In genomic region chr16:81920498-81920897, GRCh38 we compare ENCODE assay signal across 17 cellular contexts.
DNase-seq lines count a peak whose midpoint lies in the region; ATAC-seq and TF ChIP-seq lines count a peak whose summit lies in the region.
"Had no signal": no experiment of that assay in that cellular context is flagged by ENCODE, and none has a peak within 500 bp of the region (broad histone marks: within the 10 kb centered on the region; RNA-seq: fewer than 3 reads in every experiment).

No MANE protein-coding gene starts in this region.

- no peaks in the 10 kb centered on the region for H3K36me3 ChIP-seq in breast epithelium
- peaks cover 89% of the 10 kb centered on the region for H3K36me3 ChIP-seq in Karpas-422 (ENCODE audit: insufficient read depth, low read length)
- no peaks in the 10 kb centered on the region for H3K36me3 ChIP-seq in mammary epithelial cell (ENCODE audit: insufficient read depth, low read length)

- H3K4me3 Mint-ChIP-seq in MCF 10A (ENCODE audit: unreplicated experiment), result no peak overlapping the region
- H3K4me3 Mint-ChIP-seq in stimulated activated memory B cell treated with anti-CD40 and anti-IgM and Interleukin-4, amounts not matched to agents 10 μg/mL and 1 μg/mL and 100 μg/mL, for 72 hours, result no peak overlapping the region
- H3K4me3 Mint-ChIP-seq: CD8-positive, alpha-beta T cell had no signal

- in situ Hi-C loops in mammary epithelial cell (cut with MboI; ENCODE audit: low sequenced_read_pairs in 2 of 2), result no loop called here

- no peaks in the 10 kb centered on the region for H3K36me3 Mint-ChIP-seq in MCF 10A (ENCODE audit: insufficient read depth, unreplicated experiment)
- H3K36me3 Mint-ChIP-seq in stimulated activated memory B cell treated with anti-CD40 and anti-IgM and Interleukin-4, amounts not matched to agents 10 μg/mL and 1 μg/mL and 100 μg/mL, for 72 hours, result peaks cover 66% of the 10 kb centered on the region
- H3K36me3 Mint-ChIP-seq: CD8-positive, alpha-beta T cell had no signal

- no peak overlapping the region for H3K9ac ChIP-seq in Karpas-422 (ENCODE audit: low read length)
- H3K9ac ChIP-seq in mammary epithelial cell (ENCODE audit: insufficient read depth, low read length), result no peak overlapping the region
- H3K9ac ChIP-seq: BLaER1 treated with 17β-estradiol and CSF1 and Interleukin-3, amounts not matched to agents 10 nM and 100 nM had no signal

- H3K4me2 ChIP-seq in Karpas-422 (ENCODE audit: low read depth, low read length, poor library complexity, severe bottlenecking) (no peak overlapping the region), mammary epithelial cell (ENCODE audit: insufficient read depth, low read depth, low read length) (no peak overlapping the region)
- H3K4me2 ChIP-seq: BLaER1 treated with 17β-estradiol and CSF1 and Interleukin-3, amounts not matched to agents 10 nM and 100 nM had no signal

- no peaks in the 10 kb centered on the region for H3K9me2 ChIP-seq in Karpas-422 (replicated peaks; ENCODE audit: insufficient read depth, low read length)

- H2AFZ ChIP-seq in Karpas-422 (ENCODE audit: low read length), result no peak overlapping the region
- H2AFZ ChIP-seq in mammary epithelial cell (ENCODE audit: low read depth, low read length), result peak overlapping the region; percentile 17

- no peak for DNase-seq in breast epithelium (ENCODE audit: low spot score in 2 of 2)
- no peak for DNase-seq in MCF 10A (ENCODE audit: unreplicated experiment)
- DNase-seq in Karpas-422, result no peak
- DNase-seq in mammary epithelial cell, result no peak
- DNase-seq in NCI-H2171 (lab: John Stamatoyannopoulos, UW), result no peak
- DNase-seq in OCI-M2 (lab: John Stamatoyannopoulos, UW; ENCODE audit: unreplicated experiment), result no peak
- no peak for DNase-seq in activated effector memory CD4-positive, alpha-beta T cell treated with Interleukin-2 at 50 U/mL for 16 hours
- DNase-seq: Calu3; CD8-positive, alpha-beta T cell; DMS79 treated with DMSO at 0.1 percent for 48 hours; GF-D8; GOT3; H7; IMR-90 had no signal

- TF ChIP-seq CTCF in breast epithelium (IDR thresholded peaks at IDR 0.05) (no peak), MCF 10A (IDR thresholded peaks at IDR 0.05; ENCODE audit: unreplicated experiment) (no peak), mammary epithelial cell (conservative IDR thresholded peaks at IDR 0.05 in 1 of 2, IDR thresholded peaks at IDR 0.05 in 1 of 2; ENCODE audit: extremely low read depth in 1 of 2, insufficient read depth in 1 of 2, low read depth in 1 of 2, low read length in 2 of 2) (no peak)

- H4K20me1 ChIP-seq in Karpas-422 (ENCODE audit: insufficient read depth, low read depth, low read length), result peaks cover 34% of the 10 kb centered on the region; the same call in 1 of the 2 replicates
- no peaks in the 10 kb centered on the region for H4K20me1 ChIP-seq in mammary epithelial cell (ENCODE audit: insufficient read depth, low read length)

- H3K27me3 Mint-ChIP-seq in MCF 10A (ENCODE audit: insufficient read depth, unreplicated experiment), result no peaks in the 10 kb centered on the region
- no peaks in the 10 kb centered on the region for H3K27me3 Mint-ChIP-seq in stimulated activated memory B cell treated with anti-CD40 and anti-IgM and Interleukin-4, amounts not matched to agents 10 μg/mL and 1 μg/mL and 100 μg/mL, for 72 hours

- no peak overlapping the region for H3K27ac Mint-ChIP-seq in MCF 10A (ENCODE audit: low read depth, unreplicated experiment)
- peak overlapping the region; percentile 30 for H3K27ac Mint-ChIP-seq in stimulated activated memory B cell treated with anti-CD40 and anti-IgM and Interleukin-4, amounts not matched to agents 10 μg/mL and 1 μg/mL and 100 μg/mL, for 72 hours
- H3K27ac Mint-ChIP-seq: CD8-positive, alpha-beta T cell had no signal

- CTCF ChIA-PET in MCF 10A (lab: Yijun Ruan, JAX), result no interaction called here
- CTCF ChIA-PET in mammary epithelial cell (lab: Charles Lee; ENCODE audit: low non-redundant PET), result no interaction called here

- H3K79me2 ChIP-seq in Karpas-422 (ENCODE audit: low read length) (peaks cover 14% of the 10 kb centered on the region), mammary epithelial cell (ENCODE audit: insufficient read depth, low read length) (no peaks in the 10 kb centered on the region)

- dilution Hi-C loops in mammary epithelial cell (cut with HindIII; ENCODE audit: low sequenced_read_pairs), result no loop called here

- H3K27me3 ChIP-seq in breast epithelium, result no peaks in the 10 kb centered on the region
- no peaks in the 10 kb centered on the region for H3K27me3 ChIP-seq in Karpas-422 (ENCODE audit: low read length)
- H3K27me3 ChIP-seq in mammary epithelial cell (ENCODE audit: insufficient read depth, low read length), result no peaks in the 10 kb centered on the region
- H3K27me3 ChIP-seq: BLaER1 treated with 17β-estradiol and CSF1 and Interleukin-3, amounts not matched to agents 10 nM and 100 nM had no signal

- H3K9me3 ChIP-seq in breast epithelium (no peaks in the 10 kb centered on the region), Karpas-422 (ENCODE audit: low read length) (no peaks in the 10 kb centered on the region), mammary epithelial cell (replicated peaks; ENCODE audit: insufficient read depth, low read length) (no peaks in the 10 kb centered on the region)
- H3K9me3 ChIP-seq: BLaER1 treated with 17β-estradiol and CSF1 and Interleukin-3, amounts not matched to agents 10 nM and 100 nM had no signal

- no peak for TF ChIP-seq POLR2A in breast epithelium (IDR thresholded peaks at IDR 0.05)

- H3K27ac ChIP-seq in breast epithelium, result peak overlapping the region; percentile 48 to 76
- H3K27ac ChIP-seq in Karpas-422 (ENCODE audit: low read length), result 0 out of 2 replicates have a peak overlapping the region, but pooled peaks have one; percentile 9
- no peak overlapping the region for H3K27ac ChIP-seq in mammary epithelial cell (ENCODE audit: insufficient read depth, low read depth, low read length)
- H3K27ac ChIP-seq: 22Rv1; BLaER1 treated with 17β-estradiol and CSF1 and Interleukin-3, amounts not matched to agents 10 nM and 100 nM had no signal

- no TSS peak for BruUV-seq in MCF 10A (replicated peaks; lab: Mats Ljungman, UMichigan)
- no TSS peak for BruUV-seq in mammary epithelial cell (replicated peaks; lab: Mats Ljungman, UMichigan)

- intact Hi-C loops in breast epithelium (cut with DNase I; ENCODE audit: low total_unique reads) (no loop called here), MCF 10A (cut with micrococcal nuclease) (no loop called here), mammary epithelial cell (cut with micrococcal nuclease) (no loop called here)

- H3K4me1 ChIP-seq in breast epithelium (no peaks in the 10 kb centered on the region), Karpas-422 (ENCODE audit: low read length) (peaks cover 27% of the 10 kb centered on the region), mammary epithelial cell (ENCODE audit: insufficient read depth, low read length) (peaks cover 21% of the 10 kb centered on the region)

- POLR2A ChIA-PET in MCF 10A (lab: Yijun Ruan, JAX), result no interaction called here

- no peaks in the 10 kb centered on the region for H3K4me1 Mint-ChIP-seq in MCF 10A (ENCODE audit: insufficient read depth, unreplicated experiment)
- peaks cover 33% of the 10 kb centered on the region for H3K4me1 Mint-ChIP-seq in stimulated activated memory B cell treated with anti-CD40 and anti-IgM and Interleukin-4, amounts not matched to agents 10 μg/mL and 1 μg/mL and 100 μg/mL, for 72 hours

- 95% methylated on average over 4 of the region's 4 CpGs for WGBS in mammary epithelial cell (ENCODE audit: low coverage, missing lambda C conversion rate)

- peak; percentile 60 for ATAC-seq in stimulated activated memory B cell treated with anti-CD40 and anti-IgM and Interleukin-4, amounts not matched to agents 10 μg/mL and 1 μg/mL and 100 μg/mL, for 72 hours
- ATAC-seq: CD8-positive, alpha-beta T cell had no signal

- no peaks in the 10 kb centered on the region for H3K9me3 Mint-ChIP-seq in MCF 10A (ENCODE audit: unreplicated experiment)
- peaks cover 5% of the 10 kb centered on the region for H3K9me3 Mint-ChIP-seq in stimulated activated memory B cell treated with anti-CD40 and anti-IgM and Interleukin-4, amounts not matched to agents 10 μg/mL and 1 μg/mL and 100 μg/mL, for 72 hours
- H3K9me3 Mint-ChIP-seq: CD8-positive, alpha-beta T cell had no signal

- H3K4me3 ChIP-seq in breast epithelium, result no peak overlapping the region
- no peak overlapping the region for H3K4me3 ChIP-seq in Karpas-422 (ENCODE audit: low read length)
- H3K4me3 ChIP-seq in mammary epithelial cell (replicated peaks in 1 of 3; ENCODE audit: insufficient read depth in 1 of 3, low read depth in 2 of 3, low read length in 3 of 3), result no peak overlapping the region
- H3K4me3 ChIP-seq: BLaER1 treated with 17β-estradiol and CSF1 and Interleukin-3, amounts not matched to agents 10 nM and 100 nM had no signal
